28 cellular contexts compared by ENCODE assay signal in genomic region chr16:46980926-46981325, GRCh38.
"Had no signal": no experiment of that assay in that cellular context is flagged by ENCODE, and none has a peak within 500 bp of the region (broad histone marks: within the 10 kb centered on the region; RNA-seq: fewer than 3 reads in every experiment).

No MANE protein-coding gene starts in this region.

- FAIRE-seq: colon, islet of Langerhans, urothelium cell line had no signal

- H3K4me3 ChIP-seq: dorsolateral prefrontal cortex, gastroesophageal sphincter, heart left ventricle, hepatocyte, left lung, neural progenitor cell, smooth muscle cell, thoracic aorta, tibial nerve, upper lobe of left lung had no signal

- H3K4me1 ChIP-seq: foreskin keratinocyte, gastroesophageal sphincter, left lung, neural progenitor cell, parathyroid adenoma, tibial nerve, upper lobe of left lung had no signal

- H3K36me3 Mint-ChIP-seq: mesothelial cell of epicardium; neural progenitor cell; stimulated activated effector memory CD8-positive, alpha-beta T cell treated with anti-CD3 and anti-CD28 coated beads, Interleukin-12 subunit alpha, Interleukin-12 subunit beta, amount 100 ng/mL, for 72 hours had no signal

- H3K4me1 Mint-ChIP-seq: nephron, neural progenitor cell had no signal

- DNase-seq: dorsolateral prefrontal cortex; effector CD4-positive, alpha-beta T cell; foreskin keratinocyte; heart left ventricle; left cardiac atrium; left lung; mesenchymal stem cell; naive thymus-derived CD4-positive, alpha-beta T cell; stimulated activated CD4-positive, alpha-beta T cell treated with anti-CD3 and anti-CD28 coated beads, Interleukin-2, amount 100 ng/mL, for 24 hours; stimulated activated CD4-positive, alpha-beta T cell treated with anti-CD3 and anti-CD28 coated beads, Interleukin-4, amount 100 ng/mL, for 24 hours; stimulated activated naive CD4-positive, alpha-beta T cell treated with Interleukin-2 at 50 U/mL for 16 hours; substantia nigra; upper lobe of left lung had no signal

- H3K79me2 ChIP-seq: hepatocyte, parathyroid adenoma had no signal

- H3K27ac Mint-ChIP-seq: mesothelial cell of epicardium; naive thymus-derived CD4-positive, alpha-beta T cell; nephron; neural progenitor cell; progenitor cell of endocrine pancreas; stimulated activated effector memory CD8-positive, alpha-beta T cell treated with anti-CD3 and anti-CD28 coated beads, Interleukin-12 subunit alpha, Interleukin-12 subunit beta, amount 100 ng/mL, for 72 hours had no signal

- H3K9ac ChIP-seq: neural progenitor cell, parathyroid adenoma had no signal

- H3K9me3 ChIP-seq: gastroesophageal sphincter, heart left ventricle, left lung, thoracic aorta, tibial nerve, upper lobe of left lung had no signal

- H3K9me3 Mint-ChIP-seq: mesothelial cell of epicardium; nephron; neural progenitor cell; stimulated activated effector memory CD8-positive, alpha-beta T cell treated with anti-CD3 and anti-CD28 coated beads, Interleukin-12 subunit alpha, Interleukin-12 subunit beta, amount 100 ng/mL, for 72 hours had no signal

- ATAC-seq: foreskin keratinocyte; gastroesophageal sphincter; heart left ventricle; left cardiac atrium; left lung; naive thymus-derived CD4-positive, alpha-beta T cell; sciatic nerve; stimulated activated effector memory CD8-positive, alpha-beta T cell treated with anti-CD3 and anti-CD28 coated beads, Interleukin-12 subunit alpha, Interleukin-12 subunit beta, amount 100 ng/mL, for 72 hours had no signal

- H2AFZ ChIP-seq: hepatocyte, neural progenitor cell, parathyroid adenoma had no signal

- H3K4me2 ChIP-seq: hepatocyte, neural progenitor cell, smooth muscle cell had no signal

- H3K27me3 Mint-ChIP-seq: progenitor cell of endocrine pancreas had no signal

- H3K27me3 ChIP-seq: dorsolateral prefrontal cortex, foreskin keratinocyte, gastroesophageal sphincter, heart left ventricle, hepatocyte, left lung, neural progenitor cell, tibial nerve, upper lobe of left lung had no signal

- H3K27ac ChIP-seq: dorsolateral prefrontal cortex, foreskin keratinocyte, gastroesophageal sphincter, heart left ventricle, hepatocyte, left lung, neural progenitor cell, parathyroid adenoma, thoracic aorta, tibial nerve, upper lobe of left lung had no signal

- H3K4me3 Mint-ChIP-seq: mesothelial cell of epicardium; naive thymus-derived CD4-positive, alpha-beta T cell; nephron; neural progenitor cell; stimulated activated effector memory CD8-positive, alpha-beta T cell treated with anti-CD3 and anti-CD28 coated beads, Interleukin-12 subunit alpha, Interleukin-12 subunit beta, amount 100 ng/mL, for 72 hours had no signal

- H3K36me3 ChIP-seq: gastroesophageal sphincter, heart left ventricle, left lung, neural progenitor cell, thoracic aorta, tibial nerve, upper lobe of left lung had no signal
